In the genomic region with DNA sequence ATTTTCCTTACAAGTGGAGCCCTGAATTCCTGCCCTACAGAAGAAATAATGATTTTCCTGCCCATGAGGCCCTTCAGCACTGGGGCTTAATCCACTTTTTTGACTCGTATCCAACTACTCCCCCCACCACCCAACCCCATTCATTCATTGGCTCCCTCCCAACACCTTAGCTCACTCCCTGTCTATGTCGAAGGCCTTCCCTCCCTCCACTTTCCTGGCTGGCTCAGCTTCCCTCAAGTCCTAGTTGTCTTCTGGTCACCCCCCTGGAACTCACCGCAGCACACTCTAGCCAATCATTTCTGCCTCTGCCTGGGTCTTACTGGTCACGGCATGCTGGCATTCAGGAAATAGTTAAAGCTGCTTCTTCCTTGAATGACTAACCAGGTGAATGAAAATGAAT, we compare ENCODE assay signal across 13 cellular contexts.
DNase-seq lines count a peak whose midpoint lies in the region; FAIRE-seq and TF ChIP-seq lines count a peak whose summit lies in the region.
"Had no signal": no experiment of that assay in that cellular context is flagged by ENCODE, and none has a peak within 500 bp of the region (broad histone marks: within the 10 kb centered on the region; RNA-seq: fewer than 3 reads in every experiment).

No MANE protein-coding gene starts in this region.

- H2AFZ ChIP-seq in astrocyte (ENCODE audit: low read depth, low read length) = no peak overlapping the region

- no peak overlapping the region for H3K9ac ChIP-seq in astrocyte (ENCODE audit: low read length)

- H3K9me3 ChIP-seq in astrocyte (ENCODE audit: insufficient read depth, low read depth, low read length) = no peaks in the 10 kb centered on the region

- H3K27me3 ChIP-seq in astrocyte (ENCODE audit: insufficient read depth, low read length) = peaks cover 2% of the 10 kb centered on the region

- H3K27me3 Mint-ChIP-seq in astrocyte (ENCODE audit: low read depth, unreplicated experiment) = peaks cover 8% of the 10 kb centered on the region
- no peaks in the 10 kb centered on the region for H3K27me3 Mint-ChIP-seq in activated T-cell treated with anti-CD3 and anti-CD28 coated beads, Interleukin-2, amount 50 U/mL, for 24 hours

- no peaks in the 10 kb centered on the region for H3K36me3 ChIP-seq in astrocyte (ENCODE audit: insufficient read depth, low read length)

- no peak for TF ChIP-seq CTCF in astrocyte (IDR thresholded peaks at IDR 0.05; ENCODE audit: insufficient read depth, low read depth, low read length)

- H3K4me2 ChIP-seq in astrocyte (ENCODE audit: low read length) = peak overlapping the region; percentile 30

- no peak for FAIRE-seq in astrocyte (lab: Jason Lieb, UNC)

- peaks cover 15% of the 10 kb centered on the region for H3K4me1 ChIP-seq in astrocyte (ENCODE audit: insufficient read depth, low read length)

- no peak for TF ChIP-seq EP300 in Ishikawa (IDR thresholded peaks at IDR 0.05; ENCODE audit: borderline replicate concordance)

- TF ChIP-seq RAD21 in Ishikawa (IDR thresholded peaks at IDR 0.05; ENCODE audit: low read depth) = no peak

- no peaks in the 10 kb centered on the region for H4K20me1 ChIP-seq in astrocyte (ENCODE audit: insufficient read depth, low read length)

- H3K27ac Mint-ChIP-seq in astrocyte (ENCODE audit: unreplicated experiment) = no peak overlapping the region
- no peak overlapping the region for H3K27ac Mint-ChIP-seq in activated T-cell treated with anti-CD3 and anti-CD28 coated beads, Interleukin-2, amount 50 U/mL, for 24 hours
- H3K27ac Mint-ChIP-seq: stimulated activated naive CD8-positive, alpha-beta T cell treated with anti-CD3 and anti-CD28 coated beads, Interleukin-15, Interleukin-2, amounts not matched to agents 100 ng/mL and 50 ng/mL, for 24 hours had no signal

- no peaks in the 10 kb centered on the region for H3K36me3 Mint-ChIP-seq in astrocyte (ENCODE audit: low read depth, unreplicated experiment)
- H3K36me3 Mint-ChIP-seq in activated T-cell treated with anti-CD3 and anti-CD28 coated beads, Interleukin-2, amount 50 U/mL, for 24 hours (ENCODE audit: low read depth) = no peaks in the 10 kb centered on the region

- H3K27ac ChIP-seq in astrocyte (ENCODE audit: low read depth, low read length) = no peak overlapping the region
- H3K27ac ChIP-seq: skin epidermis had no signal

- no peak overlapping the region for H3K4me3 Mint-ChIP-seq in astrocyte (ENCODE audit: unreplicated experiment)
- H3K4me3 Mint-ChIP-seq in activated T-cell treated with anti-CD3 and anti-CD28 coated beads, Interleukin-2, amount 50 U/mL, for 24 hours = no peak overlapping the region
- H3K4me3 Mint-ChIP-seq: stimulated activated naive CD8-positive, alpha-beta T cell treated with anti-CD3 and anti-CD28 coated beads, Interleukin-15, Interleukin-2, amounts not matched to agents 100 ng/mL and 50 ng/mL, for 24 hours had no signal

- H3K79me2 ChIP-seq in astrocyte (ENCODE audit: insufficient read depth, low read length) = no peaks in the 10 kb centered on the region

- H3K4me1 Mint-ChIP-seq in astrocyte (ENCODE audit: low read depth, unreplicated experiment) = peaks cover 21% of the 10 kb centered on the region
- H3K4me1 Mint-ChIP-seq in activated T-cell treated with anti-CD3 and anti-CD28 coated beads, Interleukin-2, amount 50 U/mL, for 24 hours (ENCODE audit: low read depth) = peaks cover 26% of the 10 kb centered on the region

- no peak overlapping the region for H3K4me3 ChIP-seq in astrocyte (ENCODE audit: insufficient read depth, low read depth, low read length)
- H3K4me3 ChIP-seq: skin epidermis had no signal

- H3K9me3 Mint-ChIP-seq in astrocyte (ENCODE audit: unreplicated experiment) = no peaks in the 10 kb centered on the region
- H3K9me3 Mint-ChIP-seq in activated T-cell treated with anti-CD3 and anti-CD28 coated beads, Interleukin-2, amount 50 U/mL, for 24 hours = no peaks in the 10 kb centered on the region
- H3K9me3 Mint-ChIP-seq: stimulated activated naive CD8-positive, alpha-beta T cell treated with anti-CD3 and anti-CD28 coated beads, Interleukin-15, Interleukin-2, amounts not matched to agents 100 ng/mL and 50 ng/mL, for 24 hours had no signal

- peak; percentile 77 for DNase-seq in Daoy (ENCODE audit: low read depth)
- peak; percentile 39 for DNase-seq in astrocyte (ENCODE audit: low read depth)
- peak; percentile 40 for DNase-seq in kidney glomerular epithelial cell (lab: John Stamatoyannopoulos, UW)
- DNase-seq in activated T-cell treated with anti-CD3 and anti-CD28 coated beads, Interleukin-2, amount 50 U/mL, for 24 hours = no peak
- DNase-seq in stimulated activated CD8-positive, alpha-beta memory T cell treated with anti-CD3 and anti-CD28 coated beads, Interleukin-4, amount 100 ng/mL, for 48 hours = no peak
- DNase-seq in midbrain (lab: John Stamatoyannopoulos, UW) = no peak
- no peak for DNase-seq in T1000 (lab: John Stamatoyannopoulos, UW)
- DNase-seq: activated naive CD4-positive, alpha-beta T cell treated with Interleukin-2 at 50 U/mL for 16 hours; effector memory CD4-positive, alpha-beta T cell; MV-4-11 had no signal

TF ChIP-seq in Ishikawa, 13 proteins besides CTCF, POLR2A, EP300 and RAD21:
- TF ChIP-seq TEAD4 (IDR thresholded peaks at IDR 0.05) (no peak), NFIC (IDR thresholded peaks at IDR 0.05) (peak; percentile 71)

Comparison
In these comparisons a context has a peak if more than half of its experiments do, and no peak if none do; other contexts are left out.
1. DNase-seq: peak in Daoy (single experiment), astrocyte (single experiment) and kidney glomerular epithelial cell (single experiment); none in activated T-cell treated with anti-CD3 and anti-CD28 coated beads, Interleukin-2, amount 50 U/mL, for 24 hours (single experiment), stimulated activated CD8-positive, alpha-beta memory T cell treated with anti-CD3 and anti-CD28 coated beads, Interleukin-4, amount 100 ng/mL, for 48 hours (single experiment), midbrain (single experiment) and T1000 (single experiment).